Comparison of ENCODE assay signal across 1 cellular context in genomic region chr2:70993689-70993986, GRCh38.
TF ChIP-seq lines count a peak whose summit lies in the region.

No MANE protein-coding gene starts in this region.

TF ChIP-seq in IMR-90, 13 proteins besides CTCF, POLR2A, EP300 and RAD21 (continued from another document):
- no peak for TF ChIP-seq ELK1 (IDR thresholded peaks at IDR 0.05; ENCODE audit: borderline replicate concordance, low read depth, low read length)
- no peak for TF ChIP-seq CHD1 (IDR thresholded peaks at IDR 0.05; ENCODE audit: low read depth, low read length)
- TF ChIP-seq CEBPB (IDR thresholded peaks at IDR 0.05; ENCODE audit: low read depth, low read length) = no peak
- no peak for TF ChIP-seq RCOR1 (IDR thresholded peaks at IDR 0.05; ENCODE audit: insufficient replicate concordance, low read length)
- TF ChIP-seq FOS (IDR thresholded peaks at IDR 0.05; ENCODE audit: low read depth, low read length) = no peak
TF ChIP-seq in IMR-90: peak in this region for 0.
